ENCODE assay signal across 15 cellular contexts in genomic region chr2:28976584-28976983, GRCh38. TPM values are rescaled to one million over a fixed set of nuclear protein-coding genes. Genes with fewer than 3 reads are reported as not detected.
DNase-seq lines count a peak whose midpoint lies in the region; ATAC-seq, FAIRE-seq and TF ChIP-seq lines count a peak whose summit lies in the region.
"Had no signal": no experiment of that assay in that cellular context is flagged by ENCODE, and none has a peak within 500 bp of the region (broad histone marks: within the 10 kb centered on the region; RNA-seq: fewer than 3 reads in every experiment).

No MANE protein-coding gene starts in this region.

- TF ChIP-seq CTCF in HCT116 (IDR thresholded peaks at IDR 0.05 in 2 of 3, conservative IDR thresholded peaks at IDR 0.05 in 1 of 3; ENCODE audit: borderline replicate concordance in 1 of 3, insufficient read depth in 1 of 3, low read depth in 2 of 3, low read length in 2 of 3) (no peak), astrocyte (IDR thresholded peaks at IDR 0.05; ENCODE audit: insufficient read depth, low read depth, low read length) (no peak), smooth muscle cell (IDR thresholded peaks at IDR 0.05; ENCODE audit: borderline replicate concordance, insufficient read depth, poor library complexity, severe bottlenecking) (no peak), natural killer cell (IDR thresholded peaks at IDR 0.05) (no peak)

- H3F3A ChIP-seq in smooth muscle cell (ENCODE audit: low read depth): no peaks in the 10 kb centered on the region

- no peaks in the 10 kb centered on the region for H3K79me2 ChIP-seq in HCT116 (ENCODE audit: insufficient read depth, low read length)
- H3K79me2 ChIP-seq in astrocyte (ENCODE audit: insufficient read depth, low read length): no peaks in the 10 kb centered on the region
- no peaks in the 10 kb centered on the region for H3K79me2 ChIP-seq in smooth muscle cell (ENCODE audit: low read depth)

- H3K36me3 Mint-ChIP-seq in astrocyte (ENCODE audit: low read depth, unreplicated experiment) (no peaks in the 10 kb centered on the region), natural killer cell (no peaks in the 10 kb centered on the region)

- H3K9me2 ChIP-seq in HCT116 (ENCODE audit: insufficient read depth): no peaks in the 10 kb centered on the region

- RAD21 ChIA-PET in HCT116 (lab: Charles Lee; ENCODE audit: low non-redundant PET in 1 of 2, low total read pairs in 2 of 2, uncharacterized antibody in 2 of 2, unreplicated experiment in 2 of 2): no interaction called here

- no peaks in the 10 kb centered on the region for H4K20me1 ChIP-seq in HCT116 (ENCODE audit: insufficient read depth)
- H4K20me1 ChIP-seq in astrocyte (ENCODE audit: insufficient read depth, low read length): no peaks in the 10 kb centered on the region
- no peaks in the 10 kb centered on the region for H4K20me1 ChIP-seq in smooth muscle cell (ENCODE audit: low read depth)

- POLR2A ChIA-PET in HCT116 (lab: Charles Lee): no interaction called here

- CTCF ChIA-PET in HCT116 (lab: Charles Lee): no interaction called here

- no peak overlapping the region for H2AFZ ChIP-seq in HCT116 (ENCODE audit: low read depth, low read length, poor library complexity, severe bottlenecking)
- H2AFZ ChIP-seq in astrocyte (ENCODE audit: low read depth, low read length): no peak overlapping the region
- H2AFZ ChIP-seq in smooth muscle cell (ENCODE audit: low read depth): no peak overlapping the region

- H3K27ac Mint-ChIP-seq in astrocyte (ENCODE audit: unreplicated experiment) (peak overlapping the region; percentile 89), natural killer cell (peak overlapping the region in 1 of 2 donors; percentile 31)

- no TSS peak for BruUV-seq in HCT116 (replicated peaks; lab: Mats Ljungman, UMichigan)

- H3K4me1 ChIP-seq in HCT116 (ENCODE audit: control insufficient read depth in 1 of 2, insufficient read depth in 2 of 2, low read length in 2 of 2) (peaks cover 0 to 12% of the 10 kb centered on the region in 2 experiments; a peak in 1 of 4 replicates), astrocyte (ENCODE audit: insufficient read depth, low read length) (peaks cover 12% of the 10 kb centered on the region), smooth muscle cell (ENCODE audit: low read depth) (peaks cover 4% of the 10 kb centered on the region)

- H3K27me3 Mint-ChIP-seq in astrocyte (ENCODE audit: low read depth, unreplicated experiment): peaks cover 22% of the 10 kb centered on the region
- no peaks in the 10 kb centered on the region for H3K27me3 Mint-ChIP-seq in natural killer cell (ENCODE audit: low read depth in 2 of 2)

- DNase-seq in HCT116 (ENCODE audit: low read depth, low spot score) (no peak), astrocyte (ENCODE audit: low read depth) (peak; percentile 93), left ventricle myocardium superior (no peak), smooth muscle cell (lab: John Stamatoyannopoulos, UW; ENCODE audit: unreplicated experiment) (no peak), retina (no peak), natural killer cell (no peak), GM12891 (ENCODE audit: insufficient read length, low spot score) (no peak)
- DNase-seq: central memory CD4-positive, alpha-beta T cell; DMS153; left colon; occipital lobe; stimulated activated naive CD4-positive, alpha-beta T cell had no signal

- H3K9ac ChIP-seq in HCT116 (ENCODE audit: low read length) (no peak overlapping the region), astrocyte (ENCODE audit: low read length) (peak overlapping the region; percentile 52), smooth muscle cell (ENCODE audit: low read depth) (no peak overlapping the region)

- TF ChIP-seq POLR2A in HCT116 (IDR thresholded peaks at IDR 0.05; ENCODE audit: borderline replicate concordance, extremely low read depth, insufficient read depth, insufficient read length) (no peak), GM12891 (IDR thresholded peaks at IDR 0.05; ENCODE audit: low read depth, low read length) (no peak)

- intact Hi-C loops in HCT116 (cut with micrococcal nuclease): no loop called here
- intact Hi-C loops in left ventricle myocardium superior (cut with micrococcal nuclease): no loop called here
- intact Hi-C loops in natural killer cell (cut with micrococcal nuclease): no loop called here

- ATAC-seq in HCT116 (peak; percentile 20; the same call in 1 of the 2 replicates), left ventricle myocardium superior (peak; percentile 72), natural killer cell (no peak)
- ATAC-seq: activated CD4-positive, CD25-positive, alpha-beta regulatory T cell treated with anti-CD3 and anti-CD28 coated beads, Interleukin-2, amount 50 U/mL, for 24 hours; left colon had no signal

- H3K4me1 Mint-ChIP-seq in astrocyte (ENCODE audit: low read depth, unreplicated experiment): peaks cover 7% of the 10 kb centered on the region
- H3K4me1 Mint-ChIP-seq in natural killer cell: peaks cover 0 to 11% of the 10 kb centered on the region in 2 donors

- H3K27me3 ChIP-seq in HCT116 (ENCODE audit: insufficient read depth, low read length): no peaks in the 10 kb centered on the region
- H3K27me3 ChIP-seq in astrocyte (ENCODE audit: insufficient read depth, low read length): no peaks in the 10 kb centered on the region
- no peaks in the 10 kb centered on the region for H3K27me3 ChIP-seq in smooth muscle cell (ENCODE audit: low read depth)

- no peaks in the 10 kb centered on the region; a peak in 1 of 4 replicates for H3K9me3 ChIP-seq in HCT116 (ENCODE audit: control insufficient read depth in 1 of 2, insufficient read depth in 1 of 2, low read depth in 1 of 2, low read length in 2 of 2)
- no peaks in the 10 kb centered on the region for H3K9me3 ChIP-seq in astrocyte (ENCODE audit: insufficient read depth, low read depth, low read length)
- H3K9me3 ChIP-seq in smooth muscle cell (replicated peaks; ENCODE audit: low read depth): no peaks in the 10 kb centered on the region

- H3K9me3 Mint-ChIP-seq in astrocyte (ENCODE audit: unreplicated experiment) (no peaks in the 10 kb centered on the region), natural killer cell (no peaks in the 10 kb centered on the region)

- H3K4me2 ChIP-seq in HCT116 (ENCODE audit: low read length) (no peak overlapping the region), astrocyte (ENCODE audit: low read length) (peak overlapping the region; percentile 41), smooth muscle cell (no peak overlapping the region)

- TF ChIP-seq RAD21 in HCT116 (IDR thresholded peaks at IDR 0.05; ENCODE audit: low read depth): no peak

- no peak overlapping the region for H3K4me3 Mint-ChIP-seq in astrocyte (ENCODE audit: unreplicated experiment)
- no peak overlapping the region for H3K4me3 Mint-ChIP-seq in natural killer cell

- H3K4me3 ChIP-seq in HCT116 (replicated peaks in 1 of 2; ENCODE audit: low read depth in 1 of 2, low read length in 2 of 2) (no peak overlapping the region), astrocyte (ENCODE audit: insufficient read depth, low read depth, low read length) (no peak overlapping the region), smooth muscle cell (no peak overlapping the region)
- H3K4me3 ChIP-seq: SK-N-MC had no signal

- H3K36me3 ChIP-seq in HCT116 (ENCODE audit: control insufficient read depth in 1 of 2, insufficient read depth in 2 of 2, low read length in 2 of 2) (no peaks in the 10 kb centered on the region), astrocyte (ENCODE audit: insufficient read depth, low read length) (no peaks in the 10 kb centered on the region), smooth muscle cell (ENCODE audit: low read depth) (no peaks in the 10 kb centered on the region)

- H3K27ac ChIP-seq in HCT116 (ENCODE audit: low read depth, low read length) (no peak overlapping the region), astrocyte (ENCODE audit: low read depth, low read length) (peak overlapping the region; percentile 63), smooth muscle cell (ENCODE audit: low read depth) (peak overlapping the region; percentile 63)
- H3K27ac ChIP-seq: HL-60, SK-N-MC had no signal

- 4% methylated on average over 3 of the region's 3 CpGs for WGBS in smooth muscle cell (ENCODE audit: low lambda C conversion rate)

- FAIRE-seq in astrocyte (lab: Jason Lieb, UNC) (no peak), GM12891 (lab: Jason Lieb, UNC) (no peak)

TF ChIP-seq in HCT116, 20 proteins besides CTCF, POLR2A, EP300 and RAD21 (continues in another document):
- TF ChIP-seq CEBPB (IDR thresholded peaks at IDR 0.05; ENCODE audit: low read depth): no peak
- TF ChIP-seq ELF1 (IDR thresholded peaks at IDR 0.05; ENCODE audit: borderline replicate concordance, low read depth): no peak

TF ChIP-seq in GM12891, 5 proteins besides CTCF, POLR2A, EP300 and RAD21:
- no peak for TF ChIP-seq POLR2AphosphoS5 (IDR thresholded peaks at IDR 0.05; ENCODE audit: low read depth, low read length)
- no peak for TF ChIP-seq POU2F2 (IDR thresholded peaks at IDR 0.05; ENCODE audit: low read depth, low read length)
- TF ChIP-seq PAX5 (IDR thresholded peaks at IDR 0.05; ENCODE audit: insufficient read depth, low read length, severe bottlenecking): no peak
- no peak for TF ChIP-seq SPI1 (IDR thresholded peaks at IDR 0.05; ENCODE audit: low read depth, low read length)
- no peak for TF ChIP-seq TAF1 (IDR thresholded peaks at IDR 0.05; ENCODE audit: low read depth, low read length)

RNA-seq across cellular contexts. Expression of gene TOGARAM2, which starts 4.5 kb away (rescaled TPM):
- 0.76 TPM for total RNA-seq in HCT116 (2021; ENCODE audit: unreplicated experiment)
- polyA plus RNA-seq in HCT116 (2012): 0.05 and 0.10 TPM in 2 replicates
- total RNA-seq in astrocyte: 0.38 and 0.73 TPM in 2 replicates
- total RNA-seq in left ventricle myocardium superior: 43.9 TPM
- total RNA-seq in smooth muscle cell: 0.09 and 0.72 TPM in 2 replicates
- polyA plus RNA-seq in smooth muscle cell: 1.1 and 1.9 TPM in 2 replicates
- 10 to 100 TPM; 25.9 to 53.2 (median 30.8) TPM for total RNA-seq in natural killer cell
- 0.18 TPM for polyA plus RNA-seq in GM12891 (2012; ENCODE audit: low read depth, missing spikeins)

Comparison
In these comparisons a context has a peak if more than half of its experiments do, and no peak if none do; other contexts are left out.
1. ATAC-seq: peak in HCT116 (single experiment) and left ventricle myocardium superior (single experiment); none in natural killer cell (0 of 3).
2. RNA of gene TOGARAM2, which starts 4.5 kb away (total RNA-seq): 43.9 TPM in left ventricle myocardium superior (single experiment) and 25.9 to 53.2 TPM in natural killer cell; 0.76 TPM in HCT116 (single experiment), 0.38 to 0.73 TPM in astrocyte and 0.09 to 0.72 TPM in smooth muscle cell; every median in the first group is over 10 times any median in the second.